8 cellular contexts compared by ENCODE assay signal in genomic region chr5:128083033-128083810, GRCh38. TPM values are rescaled to one million over a fixed set of nuclear protein-coding genes. Genes with fewer than 3 reads are reported as not detected.
DNase-seq lines count a peak whose midpoint lies in the region; ATAC-seq and TF ChIP-seq lines count a peak whose summit lies in the region.

Gene SLC12A2 (plus strand): TSS chr5:128083766. CDS start chr5:128083955, 189 bp downstream.

- H3K27ac ChIP-seq in adrenal gland, result peak within 1 kb of the TSS; percentile 83 to 97 (median 86)
- peak within 1 kb of the TSS; percentile 85 to 99 (median 98) for H3K27ac ChIP-seq in heart right ventricle

- H3K27me3 Mint-ChIP-seq in type B pancreatic cell, result no peaks in the 10 kb centered on the region

- peaks cover 16% of the 10 kb centered on the region for H3K36me3 Mint-ChIP-seq in type B pancreatic cell

- H3K27me3 ChIP-seq in adrenal gland, result no peaks in the 10 kb centered on the region
- H3K27me3 ChIP-seq in heart right ventricle, result peaks cover 0 to 6% (median 0%) of the 10 kb centered on the region in 7 donors

- H3K9me3 ChIP-seq in adrenal gland (replicated peaks in 1 of 3), result no peaks in the 10 kb centered on the region
- H3K9me3 ChIP-seq in heart right ventricle, result no peaks in the 10 kb centered on the region

- H3K4me1 Mint-ChIP-seq in type B pancreatic cell (ENCODE audit: unreplicated experiment), result peaks cover 43% of the 10 kb centered on the region

- ATAC-seq in HG02840 (IDR thresholded peaks at IDR 0.05; ENCODE audit: low FRiP score, unreplicated experiment) (peak; percentile 62), heart right ventricle (peak; percentile 90 to 94 (median 90))

- TF ChIP-seq POLR2A in adrenal gland (IDR thresholded peaks at IDR 0.05), result peak; percentile 85 to 90

- intact Hi-C loops in adrenal gland (cut with DNase I) (loop anchor here in 1 of 2 donors (10.0 kb wide), 1 partner anchor 198 kb away; no protein-coding TSS in a partner anchor), heart right ventricle (cut with DNase I) (loop anchor here in 8 of 10 donors (2.0 to 10.0 kb wide), 10 partner anchors 106 to 518 kb away; no protein-coding TSS in a partner anchor), posterior cingulate gyrus (cut with DNase I) (loop anchor here (2.0 to 10.0 kb wide), 5 partner anchors 62 to 521 kb away; no protein-coding TSS in a partner anchor)

- H3K9me3 Mint-ChIP-seq in type B pancreatic cell, result no peaks in the 10 kb centered on the region

- no peak for TF ChIP-seq CTCF in GM13976 (IDR thresholded peaks at IDR 0.05; ENCODE audit: borderline replicate concordance, control extremely low read depth, extremely low read depth, insufficient read depth, missing control alignments)
- peak in 1 of 6 experiments; percentile 14 for TF ChIP-seq CTCF in adrenal gland (IDR thresholded peaks at IDR 0.05)
- TF ChIP-seq CTCF in heart right ventricle (IDR thresholded peaks at IDR 0.05), result no peak
- TF ChIP-seq CTCF in type B pancreatic cell (conservative IDR thresholded peaks at IDR 0.05), result no peak

- 0% methylated on average over 5 to 104 of the region's 104 CpGs; no CpG with 5 or more reads in 1 of the 4 donors for WGBS in adrenal gland, 4 donors
- 0 to 1% methylated on average over 78 to 104 of the region's 104 CpGs for WGBS in heart right ventricle, 2 donors

- no peaks in the 10 kb centered on the region for H3K36me3 ChIP-seq in adrenal gland (replicated peaks in 1 of 2)
- no peaks in the 10 kb centered on the region for H3K36me3 ChIP-seq in heart right ventricle

- H3K27ac Mint-ChIP-seq in type B pancreatic cell, result peak within 1 kb of the TSS; percentile 70

- peaks cover 18 to 55% of the 10 kb centered on the region in 2 donors for H3K4me1 ChIP-seq in adrenal gland (replicated peaks in 1 of 2)
- peaks cover 0 to 75% (median 61%) of the 10 kb centered on the region in 9 donors for H3K4me1 ChIP-seq in heart right ventricle

- peak within 1 kb of the TSS; percentile 56 to 98 (median 82) for H3K4me3 ChIP-seq in adrenal gland
- peak within 1 kb of the TSS; percentile 72 to 95 (median 78) for H3K4me3 ChIP-seq in heart right ventricle

- H3K4me3 Mint-ChIP-seq in type B pancreatic cell, result peak within 1 kb of the TSS; percentile 91

- DNase-seq in GM13976 (ENCODE audit: low spot score), result peak; percentile 89
- DNase-seq in NCI-H1436 (lab: John Stamatoyannopoulos, UW), result peak; percentile 90
- peak; percentile 85 to 94 (median 89) for DNase-seq in T-helper 1 cell
- peak; percentile 93 to 96 (median 94) for DNase-seq in adrenal gland
- peak; percentile 91 to 93 for DNase-seq in heart right ventricle
- peak; percentile 79 to 98 (median 88) for DNase-seq in posterior cingulate gyrus
- DNase-seq in type B pancreatic cell (ENCODE audit: extremely low spot score, unreplicated experiment), result peak; percentile 82

- in situ Hi-C loops in GM13976 (cut with MboI; ENCODE audit: low sequenced_read_pairs, unreplicated experiment), result loop anchor here (25.0 kb wide), 1 partner anchor 521 kb away; no protein-coding TSS in a partner anchor

RNA-seq across cellular contexts. Expression of gene SLC12A2, which starts in this region (rescaled TPM):
- total RNA-seq in adrenal gland (10 to 100 TPM; 21.5 to 82.6 (median 64.7) TPM), heart right ventricle (10 to 100 TPM; 11.9 to 23.0 (median 16.5) TPM), type B pancreatic cell (ENCODE audit: low replicate concordance) (77.8 and 93.3 TPM in 2 replicates)
- polyA plus RNA-seq in adrenal gland (10 to 100 TPM in 1 of 3 donors, 1 to 10 TPM in 2; 5.6 to 11.9 (median 7.4) TPM), heart right ventricle (1 to 10 TPM; 2.5 to 5.2 TPM)

Comparison
In these comparisons a context has a peak if more than half of its experiments do, and no peak if none do; other contexts are left out.
1. Peak in every context shown above with its lines: DNase-seq, ATAC-seq, H3K4me3 ChIP-seq and H3K27ac ChIP-seq.